ENCODE assay signal across 1 cellular context in the genomic region with DNA sequence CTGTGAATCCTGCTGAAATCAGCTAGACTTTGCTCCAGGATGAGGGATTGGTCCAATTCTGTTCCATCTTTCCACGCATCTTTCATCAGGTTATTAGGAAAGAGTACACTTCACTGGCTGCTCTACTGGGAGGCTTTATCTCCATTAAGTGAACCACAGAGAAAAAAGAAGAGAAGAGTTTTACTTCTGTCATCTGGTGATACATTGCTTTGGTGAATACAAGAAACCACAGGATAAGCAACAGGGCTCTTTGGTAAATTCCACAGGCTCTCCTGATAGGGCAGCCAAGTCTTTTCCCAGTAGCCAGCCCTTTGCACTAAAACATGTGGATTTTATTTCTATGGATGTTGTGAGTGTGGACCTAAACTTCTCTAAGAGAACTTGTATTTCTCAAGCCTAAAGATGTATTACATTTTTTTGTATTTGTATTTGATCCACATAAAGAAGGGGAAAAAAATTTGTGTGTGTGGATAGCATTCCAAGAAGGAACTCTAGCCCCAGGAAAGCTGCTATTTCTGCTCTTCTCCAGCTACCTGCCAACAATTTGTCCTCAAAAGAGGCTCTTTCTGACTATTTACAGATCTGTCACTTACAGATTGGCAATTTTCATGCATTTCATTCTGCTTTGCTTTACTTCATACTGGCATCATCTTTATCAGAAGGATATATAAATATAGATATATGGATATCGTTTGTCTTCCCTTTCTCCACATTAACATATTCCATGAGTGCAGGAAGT.
TF ChIP-seq lines count a peak whose summit lies in the region.

No MANE protein-coding gene starts in this region.

TF ChIP-seq in GM12878, 131 proteins besides CTCF, POLR2A, EP300 and RAD21 (continued from another document):
- TF ChIP-seq, protein P1, sequence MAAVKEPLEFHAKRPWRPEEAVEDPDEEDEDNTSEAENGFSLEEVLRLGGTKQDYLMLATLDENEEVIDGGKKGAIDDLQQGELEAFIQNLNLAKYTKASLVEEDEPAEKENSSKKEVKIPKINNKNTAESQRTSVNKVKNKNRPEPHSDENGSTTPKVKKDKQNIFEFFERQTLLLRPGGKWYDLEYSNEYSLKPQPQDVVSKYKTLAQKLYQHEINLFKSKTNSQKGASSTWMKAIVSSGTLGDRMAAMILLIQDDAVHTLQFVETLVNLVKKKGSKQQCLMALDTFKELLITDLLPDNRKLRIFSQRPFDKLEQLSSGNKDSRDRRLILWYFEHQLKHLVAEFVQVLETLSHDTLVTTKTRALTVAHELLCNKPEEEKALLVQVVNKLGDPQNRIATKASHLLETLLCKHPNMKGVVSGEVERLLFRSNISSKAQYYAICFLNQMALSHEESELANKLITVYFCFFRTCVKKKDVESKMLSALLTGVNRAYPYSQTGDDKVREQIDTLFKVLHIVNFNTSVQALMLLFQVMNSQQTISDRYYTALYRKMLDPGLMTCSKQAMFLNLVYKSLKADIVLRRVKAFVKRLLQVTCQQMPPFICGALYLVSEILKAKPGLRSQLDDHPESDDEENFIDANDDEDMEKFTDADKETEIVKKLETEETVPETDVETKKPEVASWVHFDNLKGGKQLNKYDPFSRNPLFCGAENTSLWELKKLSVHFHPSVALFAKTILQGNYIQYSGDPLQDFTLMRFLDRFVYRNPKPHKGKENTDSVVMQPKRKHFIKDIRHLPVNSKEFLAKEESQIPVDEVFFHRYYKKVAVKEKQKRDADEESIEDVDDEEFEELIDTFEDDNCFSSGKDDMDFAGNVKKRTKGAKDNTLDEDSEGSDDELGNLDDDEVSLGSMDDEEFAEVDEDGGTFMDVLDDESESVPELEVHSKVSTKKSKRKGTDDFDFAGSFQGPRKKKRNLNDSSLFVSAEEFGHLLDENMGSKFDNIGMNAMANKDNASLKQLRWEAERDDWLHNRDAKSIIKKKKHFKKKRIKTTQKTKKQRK (IDR thresholded peaks at IDR 0.05; ENCODE audit: low read depth, low read length), result no peak
- no peak for TF ChIP-seq MTA2 (IDR thresholded peaks at IDR 0.05; ENCODE audit: low read depth)
- no peak for TF ChIP-seq POLR2AphosphoS2 (IDR thresholded peaks at IDR 0.05; ENCODE audit: low read depth, low read length)
- TF ChIP-seq, protein P2, sequence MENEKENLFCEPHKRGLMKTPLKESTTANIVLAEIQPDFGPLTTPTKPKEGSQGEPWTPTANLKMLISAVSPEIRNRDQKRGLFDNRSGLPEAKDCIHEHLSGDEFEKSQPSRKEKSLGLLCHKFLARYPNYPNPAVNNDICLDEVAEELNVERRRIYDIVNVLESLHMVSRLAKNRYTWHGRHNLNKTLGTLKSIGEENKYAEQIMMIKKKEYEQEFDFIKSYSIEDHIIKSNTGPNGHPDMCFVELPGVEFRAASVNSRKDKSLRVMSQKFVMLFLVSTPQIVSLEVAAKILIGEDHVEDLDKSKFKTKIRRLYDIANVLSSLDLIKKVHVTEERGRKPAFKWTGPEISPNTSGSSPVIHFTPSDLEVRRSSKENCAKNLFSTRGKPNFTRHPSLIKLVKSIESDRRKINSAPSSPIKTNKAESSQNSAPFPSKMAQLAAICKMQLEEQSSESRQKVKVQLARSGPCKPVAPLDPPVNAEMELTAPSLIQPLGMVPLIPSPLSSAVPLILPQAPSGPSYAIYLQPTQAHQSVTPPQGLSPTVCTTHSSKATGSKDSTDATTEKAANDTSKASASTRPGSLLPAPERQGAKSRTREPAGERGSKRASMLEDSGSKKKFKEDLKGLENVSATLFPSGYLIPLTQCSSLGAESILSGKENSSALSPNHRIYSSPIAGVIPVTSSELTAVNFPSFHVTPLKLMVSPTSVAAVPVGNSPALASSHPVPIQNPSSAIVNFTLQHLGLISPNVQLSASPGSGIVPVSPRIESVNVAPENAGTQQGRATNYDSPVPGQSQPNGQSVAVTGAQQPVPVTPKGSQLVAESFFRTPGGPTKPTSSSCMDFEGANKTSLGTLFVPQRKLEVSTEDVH (IDR thresholded peaks at IDR 0.05; ENCODE audit: low read depth, partially characterized antibody), result no peak
